ENCODE assay signal across 14 cellular contexts in genomic region chr14:72801841-72802587, GRCh38.
A peak's percentile ranks its signal among the peaks of the same experiment; 100 is the strongest.
DNase-seq lines count a peak whose midpoint lies in the region; ATAC-seq, FAIRE-seq and TF ChIP-seq lines count a peak whose summit lies in the region.
"Had no signal": no experiment of that assay in that cellular context is flagged by ENCODE, and none has a peak within 500 bp of the region (broad histone marks: within the 10 kb centered on the region; RNA-seq: fewer than 3 reads in every experiment).

No MANE protein-coding gene starts in this region.

- H3K36me3 ChIP-seq in astrocyte (ENCODE audit: insufficient read depth, low read length), result no peaks in the 10 kb centered on the region
- no peaks in the 10 kb centered on the region for H3K36me3 ChIP-seq in left ventricle myocardium inferior
- H3K36me3 ChIP-seq: uterus had no signal

- peaks cover 11% of the 10 kb centered on the region for H4K20me1 ChIP-seq in astrocyte (ENCODE audit: insufficient read depth, low read length)

- H3K27me3 ChIP-seq in astrocyte (ENCODE audit: insufficient read depth, low read length), result no peaks in the 10 kb centered on the region
- H3K27me3 ChIP-seq in left ventricle myocardium inferior (ENCODE audit: low read depth), result no peaks in the 10 kb centered on the region
- H3K27me3 ChIP-seq: uterus had no signal

- H3K4me1 ChIP-seq in astrocyte (ENCODE audit: insufficient read depth, low read length) (peaks cover 26% of the 10 kb centered on the region), left ventricle myocardium inferior (peaks cover 58% of the 10 kb centered on the region)
- H3K4me1 ChIP-seq: uterus had no signal

- intact Hi-C loops in Right ventricle myocardium inferior (cut with DNase I) (no loop called here), cardiac septum (cut with DNase I) (no loop called here), left ventricle myocardium inferior (cut with micrococcal nuclease) (no loop called here)

- TF ChIP-seq CTCF in astrocyte (IDR thresholded peaks at IDR 0.05; ENCODE audit: insufficient read depth, low read depth, low read length), result no peak
- no peak for TF ChIP-seq CTCF in left ventricle myocardium inferior (IDR thresholded peaks at IDR 0.05; ENCODE audit: borderline replicate concordance)
- TF ChIP-seq CTCF in endothelial cell (IDR thresholded peaks at IDR 0.05; ENCODE audit: unreplicated experiment), result no peak

- H3K4me1 Mint-ChIP-seq in astrocyte (ENCODE audit: low read depth, unreplicated experiment) (peaks cover 18% of the 10 kb centered on the region), endothelial cell (ENCODE audit: unreplicated experiment) (peaks cover 6% of the 10 kb centered on the region)

- H3K4me3 Mint-ChIP-seq in astrocyte (ENCODE audit: unreplicated experiment), result no peak overlapping the region
- H3K4me3 Mint-ChIP-seq in endothelial cell (ENCODE audit: unreplicated experiment), result no peak overlapping the region

- no peak for DNase-seq in Right ventricle myocardium inferior (ENCODE audit: missing footprints)
- DNase-seq in cardiac septum (ENCODE audit: low spot score), result no peak
- DNase-seq in astrocyte (ENCODE audit: low read depth), result no peak
- no peak for DNase-seq in left ventricle myocardium inferior
- no peak for DNase-seq in stimulated activated CD4-positive, alpha-beta T cell treated with anti-CD3 and anti-CD28 coated beads, Interleukin-12 subunit alpha, Interleukin-12 subunit beta, amount 100 ng/mL, for 4 hours
- DNase-seq in endothelial cell (ENCODE audit: low spot score), result no peak
- DNase-seq: activated CD4-positive, alpha-beta T cell treated with anti-CD3 and anti-CD28 coated beads, Interleukin-2, amount 50 U/mL, for 48 hours; activated naive CD4-positive, alpha-beta T cell; NCI-H1105 treated with DMSO at 0.1 percent for 48 hours; NCI-H446; stimulated activated CD4-positive, alpha-beta T cell treated with anti-CD3 and anti-CD28 coated beads, Interleukin-2, amount 100 ng/mL, for 48 hours; uterus had no signal

- peak overlapping the region; percentile 50 for H3K9ac ChIP-seq in astrocyte (ENCODE audit: low read length)

- H3K36me3 Mint-ChIP-seq in astrocyte (ENCODE audit: low read depth, unreplicated experiment), result no peaks in the 10 kb centered on the region
- H3K36me3 Mint-ChIP-seq in endothelial cell (ENCODE audit: low read depth, unreplicated experiment), result peaks cover 9% of the 10 kb centered on the region

- H2AFZ ChIP-seq in astrocyte (ENCODE audit: low read depth, low read length), result no peak overlapping the region

- no peak for FAIRE-seq in astrocyte (lab: Jason Lieb, UNC)

- H3K4me3 ChIP-seq in astrocyte (ENCODE audit: insufficient read depth, low read depth, low read length) (no peak overlapping the region), left ventricle myocardium inferior (no peak overlapping the region)
- H3K4me3 ChIP-seq: uterus had no signal

- H3K27ac ChIP-seq in astrocyte (ENCODE audit: low read depth, low read length), result peak overlapping the region; percentile 80
- peak overlapping the region; percentile 75 for H3K27ac ChIP-seq in left ventricle myocardium inferior (replicated peaks)
- H3K27ac ChIP-seq in temporal lobe (ENCODE audit: low read depth, low read length), result peak overlapping the region; percentile 44
- H3K27ac ChIP-seq: uterus had no signal

- no peaks in the 10 kb centered on the region for H3K9me3 Mint-ChIP-seq in astrocyte (ENCODE audit: unreplicated experiment)
- no peaks in the 10 kb centered on the region for H3K9me3 Mint-ChIP-seq in endothelial cell (ENCODE audit: unreplicated experiment)

- H3K4me2 ChIP-seq in astrocyte (ENCODE audit: low read length), result peak overlapping the region; percentile 47

- H3K9me3 ChIP-seq in astrocyte (ENCODE audit: insufficient read depth, low read depth, low read length) (no peaks in the 10 kb centered on the region), left ventricle myocardium inferior (replicated peaks) (no peaks in the 10 kb centered on the region)
- H3K9me3 ChIP-seq: uterus had no signal

- peak; percentile 60 for ATAC-seq in Right ventricle myocardium inferior
- no peak for ATAC-seq in HG02588 (IDR thresholded peaks at IDR 0.05; ENCODE audit: unreplicated experiment)

- H3K27ac Mint-ChIP-seq in astrocyte (ENCODE audit: unreplicated experiment), result peak overlapping the region; percentile 44
- H3K27ac Mint-ChIP-seq in endothelial cell (ENCODE audit: unreplicated experiment), result no peak overlapping the region

- no peaks in the 10 kb centered on the region for H3K27me3 Mint-ChIP-seq in astrocyte (ENCODE audit: low read depth, unreplicated experiment)
- H3K27me3 Mint-ChIP-seq in endothelial cell (ENCODE audit: unreplicated experiment), result peaks cover 5% of the 10 kb centered on the region

- peaks cover 68% of the 10 kb centered on the region for H3K79me2 ChIP-seq in astrocyte (ENCODE audit: insufficient read depth, low read length)
